Comparison of ENCODE assay signal across 10 cellular contexts in the genomic region with DNA sequence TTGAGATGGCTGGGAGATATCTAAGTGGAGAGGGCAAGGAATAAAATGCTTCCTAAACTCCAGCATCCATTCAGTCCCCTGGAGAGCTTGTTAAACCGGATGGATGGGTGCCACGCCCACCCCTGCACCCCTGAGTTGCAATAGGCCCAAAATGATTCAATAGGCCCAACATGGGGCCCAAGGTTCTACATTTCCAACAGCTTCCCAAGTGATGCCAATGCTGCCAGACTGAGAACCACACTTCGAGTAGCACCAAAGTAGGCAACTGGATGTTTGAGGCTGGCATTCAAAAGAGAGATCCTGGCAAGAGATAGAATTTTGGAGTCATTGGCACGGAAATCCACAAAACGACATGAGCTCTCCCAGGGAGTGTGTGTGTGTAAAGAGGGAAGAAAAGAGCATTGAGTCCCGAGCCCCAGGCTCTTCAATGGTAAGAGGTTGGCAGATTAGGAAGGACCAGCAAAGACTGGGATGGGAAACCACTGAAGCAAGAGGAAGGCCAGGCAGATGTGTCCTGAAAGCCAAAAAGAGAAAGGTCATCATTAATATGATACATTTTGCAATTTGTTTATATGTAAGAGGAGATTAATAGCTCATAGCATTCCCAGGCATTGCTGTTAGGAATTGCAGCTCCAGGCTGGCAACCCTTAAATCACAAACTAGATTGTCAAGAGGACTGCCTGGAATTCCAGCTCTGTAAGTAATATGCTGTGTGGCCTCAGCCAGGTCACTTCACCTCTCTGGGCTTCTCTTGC.
A peak's percentile ranks its signal among the peaks of the same experiment; 100 is the strongest.
DNase-seq lines count a peak whose midpoint lies in the region; ATAC-seq, FAIRE-seq and TF ChIP-seq lines count a peak whose summit lies in the region.
"Had no signal": no experiment of that assay in that cellular context is flagged by ENCODE, and none has a peak within 500 bp of the region (broad histone marks: within the 10 kb centered on the region; RNA-seq: fewer than 3 reads in every experiment).

No MANE protein-coding gene starts in this region.

- TF ChIP-seq POLR2A in vagina (IDR thresholded peaks at IDR 0.05), result no peak

- H3K4me3 ChIP-seq in heart right ventricle, result peak overlapping the region in 4 of 10 donors; percentile 34 to 39 (median 37)
- H3K4me3 ChIP-seq in mammary epithelial cell (replicated peaks in 1 of 3; ENCODE audit: insufficient read depth in 1 of 3, low read depth in 2 of 3, low read length in 3 of 3), result no peak overlapping the region
- H3K4me3 ChIP-seq in muscle layer of colon (ENCODE audit: low read depth in 1 of 2, low read length in 2 of 2), result peak overlapping the region; percentile 42 to 57
- H3K4me3 ChIP-seq in vagina, result peak overlapping the region; percentile 16 to 30
- no peak overlapping the region for H3K4me3 ChIP-seq in small intestine (ENCODE audit: low read depth in 1 of 2, low read length in 2 of 2)

- H3K9ac ChIP-seq in mammary epithelial cell (ENCODE audit: insufficient read depth, low read length), result no peak overlapping the region
- no peak overlapping the region for H3K9ac ChIP-seq in muscle layer of colon (ENCODE audit: low read length)

- peak overlapping the region; percentile 45 for H2AFZ ChIP-seq in mammary epithelial cell (ENCODE audit: low read depth, low read length)

- no peaks in the 10 kb centered on the region for H3K79me2 ChIP-seq in mammary epithelial cell (ENCODE audit: insufficient read depth, low read length)

- H3K36me3 ChIP-seq in heart right ventricle (no peaks in the 10 kb centered on the region), mammary epithelial cell (ENCODE audit: insufficient read depth, low read length) (no peaks in the 10 kb centered on the region), muscle layer of colon (ENCODE audit: insufficient read depth, low read length) (no peaks in the 10 kb centered on the region), vagina (no peaks in the 10 kb centered on the region), small intestine (ENCODE audit: control insufficient read depth in 2 of 2, insufficient read depth in 2 of 2, low read length in 2 of 2) (no peaks in the 10 kb centered on the region)

- intact Hi-C loops in heart right ventricle (cut with DNase I) (loop anchor here in 6 of 10 donors (5.0 to 10.0 kb wide), 6 partner anchors 160 to 710 kb away; no protein-coding TSS in a partner anchor), Right ventricle myocardium inferior (cut with DNase I) (loop anchor here (5.0 to 10.0 kb wide), 2 partner anchors 360 to 407 kb away; no protein-coding TSS in a partner anchor), mammary epithelial cell (cut with micrococcal nuclease) (loop anchor here (10.0 kb wide), 1 partner anchor 280 kb away; no protein-coding TSS in a partner anchor), vagina (cut with DNase I) (no loop called here)

- H3K27ac ChIP-seq in heart right ventricle (peak overlapping the region in 6 of 10 donors; percentile 2 to 79 (median 59)), mammary epithelial cell (ENCODE audit: insufficient read depth, low read depth, low read length) (no peak overlapping the region), muscle layer of colon (ENCODE audit: low read depth, low read length) (no peak overlapping the region), vagina (peak overlapping the region; percentile 80), small intestine (ENCODE audit: low read depth in 1 of 2, low read length in 1 of 2) (no peak overlapping the region)

- BruUV-seq in mammary epithelial cell (replicated peaks; lab: Mats Ljungman, UMichigan), result no TSS peak

- dilution Hi-C loops in mammary epithelial cell (cut with HindIII; ENCODE audit: low sequenced_read_pairs), result no loop called here

- H3K4me1 ChIP-seq in heart right ventricle (peaks cover 2 to 49% (median 30%) of the 10 kb centered on the region in 9 donors), mammary epithelial cell (ENCODE audit: insufficient read depth, low read length) (peaks cover 15% of the 10 kb centered on the region), muscle layer of colon (ENCODE audit: insufficient read depth, low read length) (peaks cover 20% of the 10 kb centered on the region), vagina (peaks cover 24% of the 10 kb centered on the region), small intestine (ENCODE audit: control insufficient read depth in 2 of 2, insufficient read depth in 1 of 2, low read depth in 1 of 2, low read length in 1 of 2) (no peaks in the 10 kb centered on the region)

- FAIRE-seq in small intestine (lab: Jason Lieb, UNC), result no peak

- H3K27me3 ChIP-seq in heart right ventricle (no peaks in the 10 kb centered on the region), mammary epithelial cell (ENCODE audit: insufficient read depth, low read length) (no peaks in the 10 kb centered on the region), muscle layer of colon (ENCODE audit: control insufficient read depth in 1 of 2, insufficient read depth in 2 of 2, low read length in 2 of 2) (no peaks in the 10 kb centered on the region), vagina (no peaks in the 10 kb centered on the region), small intestine (ENCODE audit: control insufficient read depth in 2 of 2, insufficient read depth in 2 of 2, low read length in 2 of 2) (no peaks in the 10 kb centered on the region)

- H4K20me1 ChIP-seq in mammary epithelial cell (ENCODE audit: insufficient read depth, low read length), result no peaks in the 10 kb centered on the region

- H3K4me2 ChIP-seq in mammary epithelial cell (ENCODE audit: insufficient read depth, low read depth, low read length), result peak overlapping the region; percentile 61

- 70 to 75% methylated on average over 6 of the region's 6 CpGs for WGBS in heart right ventricle, 2 donors
- 80% methylated on average over 6 of the region's 6 CpGs for WGBS in mammary epithelial cell (ENCODE audit: low coverage, missing lambda C conversion rate)
- 47 to 67% (median 57%) methylated on average over 6 of the region's 6 CpGs for WGBS in small intestine, 3 donors

- DNase-seq in heart right ventricle (no peak), Right ventricle myocardium inferior (ENCODE audit: missing footprints) (no peak), mammary epithelial cell (no peak), vagina (ENCODE audit: extremely low spot score in 2 of 2) (no peak), SHP77 treated with DMSO at 0.1 percent for 48 hours (lab: John Stamatoyannopoulos, UW) (no peak), small intestine (no peak), glomerular visceral epithelial cell (ENCODE audit: extremely low spot score) (no peak)
- DNase-seq: AML-193, NCI-H2029 treated with DMSO at 0.1 percent for 48 hours had no signal

- no peak for TF ChIP-seq CTCF in heart right ventricle (IDR thresholded peaks at IDR 0.05)
- no peak for TF ChIP-seq CTCF in mammary epithelial cell (conservative IDR thresholded peaks at IDR 0.05 in 1 of 2, IDR thresholded peaks at IDR 0.05 in 1 of 2; ENCODE audit: extremely low read depth in 1 of 2, insufficient read depth in 1 of 2, low read depth in 1 of 2, low read length in 2 of 2)
- TF ChIP-seq CTCF in vagina (IDR thresholded peaks at IDR 0.05), result no peak

- in situ Hi-C loops in mammary epithelial cell (cut with MboI; ENCODE audit: low sequenced_read_pairs in 2 of 2), result loop anchor here (10.0 to 25.0 kb wide), 2 partner anchors 160 to 703 kb away; no protein-coding TSS in a partner anchor

- CTCF ChIA-PET in mammary epithelial cell (lab: Charles Lee; ENCODE audit: low non-redundant PET), result no interaction called here

- ATAC-seq in heart right ventricle (no peak), Right ventricle myocardium inferior (no peak)

- H3K9me3 ChIP-seq in heart right ventricle (no peaks in the 10 kb centered on the region), mammary epithelial cell (replicated peaks; ENCODE audit: insufficient read depth, low read length) (no peaks in the 10 kb centered on the region), muscle layer of colon (ENCODE audit: low read length) (no peaks in the 10 kb centered on the region), vagina (no peaks in the 10 kb centered on the region), small intestine (ENCODE audit: control insufficient read depth, low read depth) (no peaks in the 10 kb centered on the region)

Comparison
In these comparisons a context has a peak if more than half of its experiments do, and no peak if none do; other contexts are left out.
1. H3K27ac ChIP-seq: peak in heart right ventricle (6 of 10) and vagina (single experiment); none in mammary epithelial cell (single experiment), muscle layer of colon (single experiment) and small intestine (0 of 2).
2. H3K4me3 ChIP-seq: peak in muscle layer of colon (2 of 2) and vagina (2 of 2); none in mammary epithelial cell (0 of 3) and small intestine (0 of 2).